In the genomic region with DNA sequence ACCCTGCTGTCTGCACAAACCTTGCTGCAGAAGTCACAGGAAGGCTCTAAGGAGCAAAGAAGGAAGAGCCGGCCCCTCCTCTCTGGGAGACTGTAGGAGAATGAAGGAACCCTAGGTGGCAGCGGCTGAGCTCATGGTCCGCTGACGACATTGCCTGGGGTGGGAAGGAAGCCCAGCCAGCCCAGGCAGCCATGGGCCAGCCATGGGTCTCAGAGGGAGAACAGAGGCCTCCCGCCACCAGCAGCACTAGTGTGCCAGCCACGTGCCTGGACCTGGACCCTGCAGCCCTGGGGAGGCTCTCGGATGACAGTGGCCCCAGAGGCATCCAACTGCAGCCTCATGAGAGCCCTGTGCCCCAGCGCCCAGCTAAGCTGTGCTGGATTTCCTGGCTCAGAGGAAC, we compare ENCODE assay signal across 11 cellular contexts. TPM values are rescaled to one million over a fixed set of nuclear protein-coding genes. Genes with fewer than 3 reads are reported as not detected.
DNase-seq lines count a peak whose midpoint lies in the region; ATAC-seq and TF ChIP-seq lines count a peak whose summit lies in the region.
"Had no signal": no experiment of that assay in that cellular context is flagged by ENCODE, and none has a peak within 500 bp of the region (broad histone marks: within the 10 kb centered on the region; RNA-seq: fewer than 3 reads in every experiment).

No MANE protein-coding gene starts in this region.

- TF ChIP-seq CTCF in tibial artery (IDR thresholded peaks at IDR 0.05) (no peak), natural killer cell (IDR thresholded peaks at IDR 0.05) (no peak)

- peak; percentile 5 for DNase-seq in activated CD8-positive, alpha-beta memory T cell treated with anti-CD3 and anti-CD28 coated beads, Interleukin-2, amount 50 U/mL, for 4 hours
- no peak for DNase-seq in activated CD8-positive, alpha-beta memory T cell treated with anti-CD3 and anti-CD28 coated beads, Interleukin-2, amount 50 U/mL, for 48 hours
- peak; percentile 73 for DNase-seq in astrocyte of the hippocampus (ENCODE audit: low read depth, low spot score)
- DNase-seq in left lobe of liver (ENCODE audit: low spot score): no peak
- DNase-seq in tibial artery: peak in 1 of 2 donors; percentile 92
- DNase-seq in natural killer cell: no peak
- DNase-seq: ACHN, NCI-H1105, NCI-H748 treated with DMSO at 0.1 percent for 48 hours had no signal

- H3K4me3 ChIP-seq in tibial artery: no peak overlapping the region

- no peaks in the 10 kb centered on the region for H3K27me3 ChIP-seq in tibial artery

- peaks cover 6 to 8% of the 10 kb centered on the region in 2 donors for H3K27me3 Mint-ChIP-seq in natural killer cell (ENCODE audit: low read depth in 2 of 2)

- no peak overlapping the region for H3K4me3 Mint-ChIP-seq in natural killer cell

- no peak overlapping the region for H3K27ac Mint-ChIP-seq in natural killer cell

- H3K27ac ChIP-seq in tibial artery: peak overlapping the region; percentile 7 to 46

- no peaks in the 10 kb centered on the region for H3K9me3 ChIP-seq in tibial artery

- H3K9me3 Mint-ChIP-seq in natural killer cell: peaks cover 2 to 3% of the 10 kb centered on the region in 2 donors

- intact Hi-C loops in tibial artery (cut with DNase I; ENCODE audit: low total_unique reads) (no loop called here), natural killer cell (cut with micrococcal nuclease) (no loop called here)

- H3K4me1 ChIP-seq in tibial artery: peaks cover 0 to 22% (median 5%) of the 10 kb centered on the region in 4 donors

- H3K36me3 Mint-ChIP-seq in natural killer cell: no peaks in the 10 kb centered on the region

- no peaks in the 10 kb centered on the region for H3K4me1 Mint-ChIP-seq in natural killer cell

- ATAC-seq in left lobe of liver (peak; percentile 24), GM18511 (IDR thresholded peaks at IDR 0.05; ENCODE audit: unreplicated experiment) (no peak), HG03045 (IDR thresholded peaks at IDR 0.05; ENCODE audit: unreplicated experiment) (no peak), natural killer cell (no peak)

- H3K36me3 ChIP-seq in tibial artery: no peaks in the 10 kb centered on the region

RNA-seq across cellular contexts. Expression of gene POFUT2, which starts 49.2 kb away (rescaled TPM):
- total RNA-seq in left lobe of liver (17.5 TPM), natural killer cell (10 to 100 TPM; 41.4 to 46.0 (median 43.3) TPM)

Comparison
In these comparisons a context has a peak if more than half of its experiments do, and no peak if none do; other contexts are left out.
1. DNase-seq: peak in activated CD8-positive, alpha-beta memory T cell treated with anti-CD3 and anti-CD28 coated beads, Interleukin-2, amount 50 U/mL, for 4 hours (single experiment) and astrocyte of the hippocampus (single experiment); none in activated CD8-positive, alpha-beta memory T cell treated with anti-CD3 and anti-CD28 coated beads, Interleukin-2, amount 50 U/mL, for 48 hours (single experiment), left lobe of liver (single experiment) and natural killer cell (single experiment).